Comparison of ENCODE assay signal across 16 cellular contexts in the genomic region with DNA sequence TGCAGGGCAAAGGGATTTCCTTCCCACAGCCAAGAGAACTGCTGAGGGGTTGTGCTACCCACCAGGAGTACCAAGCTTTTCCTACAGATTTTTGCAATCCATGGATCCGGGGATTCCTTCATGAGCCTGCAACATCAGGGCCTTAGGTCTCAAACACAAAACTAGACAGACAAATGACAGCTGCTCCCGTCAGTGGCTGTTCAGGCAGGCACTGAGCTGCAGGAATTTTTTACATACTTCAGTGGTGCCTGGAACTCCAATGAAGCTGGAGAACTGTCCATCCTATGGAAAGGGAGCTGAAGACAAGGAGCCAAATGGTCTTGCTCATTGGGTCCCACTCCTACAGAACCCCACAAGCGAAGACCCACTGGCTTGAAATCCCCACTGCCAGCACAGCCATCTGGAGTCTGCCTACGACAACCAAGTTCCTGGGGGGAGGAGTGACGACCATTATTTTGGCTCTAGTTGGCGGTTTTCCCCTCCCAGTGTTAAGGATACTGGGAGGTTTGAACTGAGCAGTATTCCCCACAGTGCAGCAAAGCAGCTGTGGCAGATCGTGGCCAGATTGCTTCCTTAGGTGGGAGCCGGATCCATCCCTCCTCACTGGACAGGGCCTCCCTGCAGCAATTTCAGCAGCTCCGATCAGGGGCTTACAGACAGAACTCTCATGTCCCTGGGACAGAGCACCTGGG.
DNase-seq lines count a peak whose midpoint lies in the region; ATAC-seq and TF ChIP-seq lines count a peak whose summit lies in the region.
"Had no signal": no experiment of that assay in that cellular context is flagged by ENCODE, and none has a peak within 500 bp of the region (broad histone marks: within the 10 kb centered on the region; RNA-seq: fewer than 3 reads in every experiment).

No MANE protein-coding gene starts in this region.

- no CpG with 5 or more reads among the region's 9 CpGs for WGBS in mesendoderm (ENCODE audit: extremely low coverage, insufficient coverage, low lambda C conversion rate)

- H2AFZ ChIP-seq in GM23338 = peak overlapping the region; percentile 95
- H2AFZ ChIP-seq in neural progenitor cell (replicated peaks) = peak overlapping the region; percentile 34

- H3K4me2 ChIP-seq in GM23338 = no peak overlapping the region
- no peak overlapping the region for H3K4me2 ChIP-seq in mesendoderm (ENCODE audit: low read length)
- H3K4me2 ChIP-seq in neural progenitor cell = peak overlapping the region; percentile 42

- no peaks in the 10 kb centered on the region for H3K79me1 ChIP-seq in mesendoderm (ENCODE audit: low read length)

- no peaks in the 10 kb centered on the region for H3K9me2 ChIP-seq in GM23338 (ENCODE audit: insufficient read depth)

- peaks cover 3% of the 10 kb centered on the region; the same call in 1 of the 3 replicates for H3K36me3 Mint-ChIP-seq in GM23338 (ENCODE audit: low read depth)
- H3K36me3 Mint-ChIP-seq in neural progenitor cell = no peaks in the 10 kb centered on the region

- H2AK5ac ChIP-seq in mesendoderm (ENCODE audit: low read length) = no peak overlapping the region

- DNase-seq in GM23338 (ENCODE audit: low spot score) (no peak), SJCRH30 (peak; percentile 18 to 34), mesendoderm (peak; percentile 51), neural progenitor cell (ENCODE audit: low spot score) (no peak), mucosa of gallbladder (ENCODE audit: low spot score) (no peak)
- DNase-seq: C1 segment of cervical spinal cord; Calu3; CD4-positive, alpha-beta T cell; DMS153; DMS79 treated with DMSO at 0.1 percent for 48 hours; EL; GDM1 had no signal

- H3K79me2 ChIP-seq in GM23338 (replicated peaks; ENCODE audit: insufficient read depth) = no peaks in the 10 kb centered on the region
- H3K79me2 ChIP-seq in mesendoderm (ENCODE audit: control insufficient read depth, insufficient read depth, low read length) = no peaks in the 10 kb centered on the region
- H3K79me2 ChIP-seq in neural progenitor cell (ENCODE audit: low read depth) = no peaks in the 10 kb centered on the region

- H2BK15ac ChIP-seq in mesendoderm (replicated peaks; ENCODE audit: low read depth) = no peak overlapping the region

- no peak overlapping the region for H3K56ac ChIP-seq in mesendoderm (ENCODE audit: low read length)

- H3K27me3 ChIP-seq in GM23338 (ENCODE audit: insufficient read depth) = no peaks in the 10 kb centered on the region
- no peaks in the 10 kb centered on the region for H3K27me3 ChIP-seq in SJCRH30
- no peaks in the 10 kb centered on the region for H3K27me3 ChIP-seq in mesendoderm (ENCODE audit: insufficient read depth, low read length, poor library complexity)
- H3K27me3 ChIP-seq in neural progenitor cell = no peaks in the 10 kb centered on the region

- no peak overlapping the region for H2BK5ac ChIP-seq in mesendoderm (ENCODE audit: low read length)

- H3K23ac ChIP-seq in mesendoderm (ENCODE audit: low read length) = no peak overlapping the region

- H3K27me3 Mint-ChIP-seq in GM23338 (ENCODE audit: insufficient read depth, low read depth, poor library complexity) (peaks cover 2% of the 10 kb centered on the region), neural progenitor cell (ENCODE audit: insufficient read depth, low read depth) (peaks cover 3% of the 10 kb centered on the region)
- H3K27me3 Mint-ChIP-seq: B cell had no signal

- H3K4me3 Mint-ChIP-seq in GM23338 (no peak overlapping the region), neural progenitor cell (no peak overlapping the region)
- H3K4me3 Mint-ChIP-seq: B cell; CD4-positive, alpha-beta T cell; IgD-negative memory B cell had no signal

- H3K4me3 ChIP-seq in GM23338 (no peak overlapping the region), SJCRH30 (no peak overlapping the region), mesendoderm (ENCODE audit: low read length) (no peak overlapping the region), neural progenitor cell (no peak overlapping the region)

- H3F3A ChIP-seq in GM23338 (replicated peaks; ENCODE audit: low read depth) (no peaks in the 10 kb centered on the region), neural progenitor cell (ENCODE audit: low read depth) (no peaks in the 10 kb centered on the region)

- H3K36me3 ChIP-seq in GM23338 (ENCODE audit: insufficient read depth) (no peaks in the 10 kb centered on the region), SJCRH30 (no peaks in the 10 kb centered on the region), mesendoderm (ENCODE audit: control insufficient read depth, insufficient read depth, low read length) (no peaks in the 10 kb centered on the region), neural progenitor cell (no peaks in the 10 kb centered on the region)

- H4K5ac ChIP-seq in mesendoderm (ENCODE audit: low read length) = no peak overlapping the region

- no peak overlapping the region for H3K27ac ChIP-seq in GM23338 (ENCODE audit: low read depth)
- H3K27ac ChIP-seq in SJCRH30 = no peak overlapping the region
- H3K27ac ChIP-seq in mesendoderm (ENCODE audit: low read depth, low read length) = no peak overlapping the region
- H3K27ac ChIP-seq in neural progenitor cell = no peak overlapping the region

- H3K4ac ChIP-seq in mesendoderm (ENCODE audit: low read depth, low read length) = no peak overlapping the region

- H3K9me3 ChIP-seq in SJCRH30 (replicated peaks) (no peaks in the 10 kb centered on the region), neural progenitor cell (ENCODE audit: low read depth) (no peaks in the 10 kb centered on the region)

- H4K20me1 ChIP-seq in GM23338 (replicated peaks; ENCODE audit: insufficient read depth) (no peaks in the 10 kb centered on the region), neural progenitor cell (ENCODE audit: low read depth) (no peaks in the 10 kb centered on the region)

- TF ChIP-seq CTCF in GM23338 (conservative IDR thresholded peaks at IDR 0.05; ENCODE audit: low read depth in 2 of 2) (no peak), neural progenitor cell (IDR thresholded peaks at IDR 0.05) (no peak)

- no peak overlapping the region for H4K8ac ChIP-seq in mesendoderm (ENCODE audit: low read depth, low read length)

- H3K9ac ChIP-seq in mesendoderm (ENCODE audit: low read length) (no peak overlapping the region), neural progenitor cell (no peak overlapping the region)

- H3K9me3 Mint-ChIP-seq in GM23338 = peaks cover 16% of the 10 kb centered on the region
- H3K9me3 Mint-ChIP-seq in neural progenitor cell = peaks cover 22% of the 10 kb centered on the region

- no peak overlapping the region for H2BK120ac ChIP-seq in mesendoderm (ENCODE audit: low read depth, low read length)

- peaks cover 15% of the 10 kb centered on the region; the same call in 2 of the 3 replicates for H3K4me1 Mint-ChIP-seq in GM23338
- peaks cover 3% of the 10 kb centered on the region for H3K4me1 Mint-ChIP-seq in neural progenitor cell
- H3K4me1 Mint-ChIP-seq: B cell, IgD-negative memory B cell had no signal

- no peak; the same call in 2 of the 3 replicates for ATAC-seq in GM23338
- no peak for ATAC-seq in HG02884 (IDR thresholded peaks at IDR 0.05; ENCODE audit: unreplicated experiment)
- no peak for ATAC-seq in GM21825 (IDR thresholded peaks at IDR 0.05; ENCODE audit: unreplicated experiment)

- H3K4me1 ChIP-seq in GM23338 (ENCODE audit: insufficient read depth) = peaks cover 9% of the 10 kb centered on the region
- H3K4me1 ChIP-seq in SJCRH30 = no peaks in the 10 kb centered on the region
- peaks cover 5% of the 10 kb centered on the region for H3K4me1 ChIP-seq in mesendoderm (ENCODE audit: control insufficient read depth, low read depth, low read length)
- H3K4me1 ChIP-seq in neural progenitor cell = peaks cover 7% of the 10 kb centered on the region

- H3K27ac Mint-ChIP-seq in GM23338 (no peak overlapping the region), neural progenitor cell (no peak overlapping the region)
- H3K27ac Mint-ChIP-seq: B cell; CD4-positive, alpha-beta T cell; IgD-negative memory B cell had no signal

- H3K18ac ChIP-seq in mesendoderm (ENCODE audit: low read length) = no peak overlapping the region

TF ChIP-seq in GM23338, 12 proteins besides CTCF, POLR2A, EP300 and RAD21 (continues in another document):
- TF ChIP-seq, protein P1, sequence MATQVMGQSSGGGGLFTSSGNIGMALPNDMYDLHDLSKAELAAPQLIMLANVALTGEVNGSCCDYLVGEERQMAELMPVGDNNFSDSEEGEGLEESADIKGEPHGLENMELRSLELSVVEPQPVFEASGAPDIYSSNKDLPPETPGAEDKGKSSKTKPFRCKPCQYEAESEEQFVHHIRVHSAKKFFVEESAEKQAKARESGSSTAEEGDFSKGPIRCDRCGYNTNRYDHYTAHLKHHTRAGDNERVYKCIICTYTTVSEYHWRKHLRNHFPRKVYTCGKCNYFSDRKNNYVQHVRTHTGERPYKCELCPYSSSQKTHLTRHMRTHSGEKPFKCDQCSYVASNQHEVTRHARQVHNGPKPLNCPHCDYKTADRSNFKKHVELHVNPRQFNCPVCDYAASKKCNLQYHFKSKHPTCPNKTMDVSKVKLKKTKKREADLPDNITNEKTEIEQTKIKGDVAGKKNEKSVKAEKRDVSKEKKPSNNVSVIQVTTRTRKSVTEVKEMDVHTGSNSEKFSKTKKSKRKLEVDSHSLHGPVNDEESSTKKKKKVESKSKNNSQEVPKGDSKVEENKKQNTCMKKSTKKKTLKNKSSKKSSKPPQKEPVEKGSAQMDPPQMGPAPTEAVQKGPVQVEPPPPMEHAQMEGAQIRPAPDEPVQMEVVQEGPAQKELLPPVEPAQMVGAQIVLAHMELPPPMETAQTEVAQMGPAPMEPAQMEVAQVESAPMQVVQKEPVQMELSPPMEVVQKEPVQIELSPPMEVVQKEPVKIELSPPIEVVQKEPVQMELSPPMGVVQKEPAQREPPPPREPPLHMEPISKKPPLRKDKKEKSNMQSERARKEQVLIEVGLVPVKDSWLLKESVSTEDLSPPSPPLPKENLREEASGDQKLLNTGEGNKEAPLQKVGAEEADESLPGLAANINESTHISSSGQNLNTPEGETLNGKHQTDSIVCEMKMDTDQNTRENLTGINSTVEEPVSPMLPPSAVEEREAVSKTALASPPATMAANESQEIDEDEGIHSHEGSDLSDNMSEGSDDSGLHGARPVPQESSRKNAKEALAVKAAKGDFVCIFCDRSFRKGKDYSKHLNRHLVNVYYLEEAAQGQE (IDR thresholded peaks at IDR 0.05; ENCODE audit: unreplicated experiment) = no peak
- no peak for TF ChIP-seq STAT1 (IDR thresholded peaks at IDR 0.05; ENCODE audit: unreplicated experiment)
- no peak for TF ChIP-seq POLR2AphosphoS5 (IDR thresholded peaks at IDR 0.05; ENCODE audit: low read depth)
- no peak for TF ChIP-seq NANOG (IDR thresholded peaks at IDR 0.05; ENCODE audit: borderline replicate concordance)
- TF ChIP-seq EZH2phosphoT487 (IDR thresholded peaks at IDR 0.05; ENCODE audit: unreplicated experiment) = no peak
- no peak for TF ChIP-seq ZNF114 (CRISPR knock-in tag; IDR thresholded peaks at IDR 0.05)

Comparison
In these comparisons a context has a peak if more than half of its experiments do, and no peak if none do; other contexts are left out.
1. DNase-seq: peak in SJCRH30 (2 of 2) and mesendoderm (single experiment); none in GM23338 (single experiment), neural progenitor cell (single experiment) and mucosa of gallbladder (single experiment).